15 cellular contexts compared by ENCODE assay signal in the genomic region with DNA sequence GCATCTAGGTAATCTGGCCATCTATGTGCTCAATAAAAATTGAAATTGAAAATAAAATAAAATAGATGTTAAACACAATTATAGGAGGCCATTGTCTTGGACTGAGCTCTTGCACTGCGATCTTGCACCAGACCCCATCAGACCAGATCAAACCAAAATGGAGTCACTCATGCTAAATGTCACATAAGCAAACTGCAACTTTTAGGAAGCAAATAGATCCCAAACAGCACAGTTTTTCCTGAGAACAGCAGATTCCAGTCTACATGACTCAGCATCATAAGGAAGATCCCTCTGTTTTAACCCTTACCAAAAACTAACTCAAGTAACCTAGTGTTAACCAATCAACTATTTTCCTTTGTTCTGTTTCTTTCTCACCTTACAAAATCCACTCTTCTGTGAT. TPM values are rescaled to one million over a fixed set of nuclear protein-coding genes. Genes with fewer than 3 reads are reported as not detected.
"Had no signal": no experiment of that assay in that cellular context is flagged by ENCODE, and none has a peak within 500 bp of the region (broad histone marks: within the 10 kb centered on the region; RNA-seq: fewer than 3 reads in every experiment).

No MANE protein-coding gene starts in this region.

- H3K27me3 ChIP-seq: ovary, stomach had no signal

- H3K4me3 ChIP-seq: left ventricle myocardium inferior, ovary, stomach, thoracic aorta had no signal

- H3K9me3 ChIP-seq: left ventricle myocardium inferior, ovary, stomach, thoracic aorta had no signal

- DNase-seq: activated CD4-positive, alpha-beta T cell treated with anti-CD3 and anti-CD28 coated beads, Interleukin-2, amount 50 U/mL, for 1 hour; activated CD4-positive, CD25-positive, alpha-beta regulatory T cell; activated naive CD4-positive, alpha-beta T cell treated with anti-CD3 and anti-CD28 coated beads, Interleukin-2, amount 10 ng/mL, durations not matched to agents 7 days and 5 days; activated T-cell treated with anti-CD3 and anti-CD28 coated beads for 4 hours; dermis blood vessel endothelial cell; head of caudate nucleus; left ventricle myocardium inferior; ovary; retina; stomach had no signal

- H3K36me3 ChIP-seq: left ventricle myocardium inferior, ovary, stomach, thoracic aorta had no signal

- H3K27ac ChIP-seq: left ventricle myocardium inferior, ovary, stomach, thoracic aorta had no signal

- FAIRE-seq: islet of Langerhans had no signal

- H3K4me1 ChIP-seq: stomach had no signal

- ATAC-seq: activated T-helper 17 cell treated with anti-CD3 and anti-CD28 coated beads, Interleukin-2, amount 50 U/mL, for 72 hours had no signal

RNA-seq across cellular contexts. Expression of a gene that starts 57.7 kb away (rescaled TPM):
- total RNA-seq: activated CD8-positive, alpha-beta memory T cell treated with anti-CD3 and anti-CD28 coated beads for 36 hours; activated T-helper 17 cell treated with anti-CD3 and anti-CD28 coated beads, Interleukin-2, amount 50 U/mL, for 72 hours; T-helper 2 cell treated with Interferon-gamma antibody and Interleukin-4, amounts not matched to agents 100 ng/mL and 5 ng/mL, for 36 hours had no signal
